Comparison of ENCODE assay signal across 19 cellular contexts in genomic region chrX:9708086-9708485, GRCh38. TPM values are rescaled to one million over a fixed set of nuclear protein-coding genes. Genes with fewer than 3 reads are reported as not detected.
"Had no signal": no experiment of that assay in that cellular context is flagged by ENCODE, and none has a peak within 500 bp of the region (broad histone marks: within the 10 kb centered on the region; RNA-seq: fewer than 3 reads in every experiment).

No MANE protein-coding gene starts in this region.

- H3K27ac ChIP-seq: colonic mucosa, heart right ventricle, left lung, lower lobe of right lung, right atrium auricular region, sigmoid colon, tibial artery had no signal

- DNase-seq: colonic mucosa; dermis blood vessel endothelial cell; endodermal cell; foreskin melanocyte; heart right ventricle; immature natural killer cell; left lung; lower lobe of right lung; mesenchymal stem cell; midbrain; naive B cell; small intestine; stimulated activated CD4-positive, alpha-beta T cell treated with anti-CD3 and anti-CD28 coated beads, Interleukin-12 subunit alpha, Interleukin-12 subunit beta, amount 100 ng/mL, for 4 hours; stimulated activated naive CD4-positive, alpha-beta T cell treated with Interleukin-2 at 50 U/mL for 16 hours; tibial artery had no signal

- H3K9me3 ChIP-seq: colonic mucosa, left lung, lower lobe of right lung, sigmoid colon had no signal

- H3K9me3 Mint-ChIP-seq: immature natural killer cell had no signal

- H3K27me3 Mint-ChIP-seq: naive B cell had no signal

- H3K36me3 ChIP-seq: colonic mucosa had no signal

- H3K4me1 ChIP-seq: colonic mucosa, lower lobe of right lung, right atrium auricular region, sigmoid colon had no signal

- H3K4me3 Mint-ChIP-seq: endodermal cell, nephron had no signal

- H3K4me3 ChIP-seq: colonic mucosa, heart right ventricle, left lung, lower lobe of right lung, right atrium auricular region, sigmoid colon, tibial artery had no signal

- H3K27ac Mint-ChIP-seq: endodermal cell had no signal

- H3K27me3 ChIP-seq: colonic mucosa, heart right ventricle, left lung, right atrium auricular region, sigmoid colon, tibial artery had no signal

RNA-seq across cellular contexts. Expression of gene GPR143, which starts 57.6 kb away (rescaled TPM):
- total RNA-seq: cardiac septum, sigmoid colon had no signal
